Comparison of ENCODE assay signal across 7 cellular contexts in genomic region chr3:186785517-186786018, GRCh38. TPM values are rescaled to one million over a fixed set of nuclear protein-coding genes. Genes with fewer than 3 reads are reported as not detected.
A peak's percentile ranks its signal among the peaks of the same experiment; 100 is the strongest.
DNase-seq lines count a peak whose midpoint lies in the region; ATAC-seq and TF ChIP-seq lines count a peak whose summit lies in the region.

No MANE protein-coding gene starts in this region.

- ATAC-seq in WTC11 = no peak
- no peak for ATAC-seq in right cardiac atrium
- no peak for ATAC-seq in HG03095 (IDR thresholded peaks at IDR 0.05; ENCODE audit: unreplicated experiment)

- no peak for TF ChIP-seq CTCF in WTC11 (IDR thresholded peaks at IDR 0.05)
- TF ChIP-seq CTCF in smooth muscle cell (IDR thresholded peaks at IDR 0.05; ENCODE audit: borderline replicate concordance, insufficient read depth, poor library complexity, severe bottlenecking) = no peak

- WGBS in right cardiac atrium = 16% methylated on average over 7 of the region's 7 CpGs
- WGBS in smooth muscle cell (ENCODE audit: low lambda C conversion rate) = 39% methylated on average over 7 of the region's 7 CpGs

- peaks cover 72% of the 10 kb centered on the region for H3K36me3 ChIP-seq in HAP-1 (replicated peaks)
- peaks cover 18% of the 10 kb centered on the region for H3K36me3 ChIP-seq in smooth muscle cell (ENCODE audit: low read depth)

- H3K4me2 ChIP-seq in smooth muscle cell = peak overlapping the region; percentile 91

- H3K27me3 ChIP-seq in HAP-1 (ENCODE audit: low read depth) (no peaks in the 10 kb centered on the region), right cardiac atrium (ENCODE audit: control insufficient read depth, insufficient read depth) (no peaks in the 10 kb centered on the region), smooth muscle cell (ENCODE audit: low read depth) (no peaks in the 10 kb centered on the region)

- no peaks in the 10 kb centered on the region for H3K9me3 Mint-ChIP-seq in WTC11

- DNase-seq in HAP-1 (ENCODE audit: low spot score in 2 of 2) (no peak), WTC11 (ENCODE audit: low spot score) (no peak), right cardiac atrium (no peak), smooth muscle cell (lab: John Stamatoyannopoulos, UW; ENCODE audit: unreplicated experiment) (no peak)
- DNase-seq in stimulated activated CD4-positive, alpha-beta T cell treated with anti-CD3 and anti-CD28 coated beads, Interleukin-4, amount 100 ng/mL, for 24 hours = no peak
- DNase-seq in stimulated activated naive CD4-positive, alpha-beta T cell treated with Interleukin-2 at 50 U/mL for 16 hours (lab: John Stamatoyannopoulos, UW) = no peak

- H3K36me3 Mint-ChIP-seq in WTC11 = peaks cover 67% of the 10 kb centered on the region

- H4K20me1 ChIP-seq in smooth muscle cell (ENCODE audit: low read depth) = peaks cover 70% of the 10 kb centered on the region

- H3K9me3 ChIP-seq in HAP-1 (no peaks in the 10 kb centered on the region; the same call in 1 of the 2 replicates), right cardiac atrium (ENCODE audit: control insufficient read depth, low read length) (no peaks in the 10 kb centered on the region), smooth muscle cell (replicated peaks; ENCODE audit: low read depth) (no peaks in the 10 kb centered on the region)

- peak overlapping the region; percentile 99 for H3K4me3 ChIP-seq in HAP-1
- H3K4me3 ChIP-seq in right cardiac atrium (ENCODE audit: low read length) = peak overlapping the region; percentile 91
- peak overlapping the region; percentile 79 for H3K4me3 ChIP-seq in smooth muscle cell

- H3K4me1 ChIP-seq in HAP-1 (peaks cover 37% of the 10 kb centered on the region), right cardiac atrium (ENCODE audit: control insufficient read depth, insufficient read depth, low read length) (peaks cover 6% of the 10 kb centered on the region), smooth muscle cell (ENCODE audit: low read depth) (peaks cover 37% of the 10 kb centered on the region)

- in situ Hi-C loops in HAP-1 (cut with MboI; ENCODE audit: low sequenced_read_pairs) = no loop called here

- H3K27ac ChIP-seq in right cardiac atrium (ENCODE audit: low read length) = no peak overlapping the region
- H3K27ac ChIP-seq in smooth muscle cell (ENCODE audit: low read depth) = peak overlapping the region; percentile 99

- no peaks in the 10 kb centered on the region for H3K27me3 Mint-ChIP-seq in WTC11 (ENCODE audit: low read depth)

- H3K79me2 ChIP-seq in smooth muscle cell (ENCODE audit: low read depth) = peaks cover 40% of the 10 kb centered on the region

- H3K27ac Mint-ChIP-seq in WTC11 = peak overlapping the region; percentile 100

- CTCF ChIA-PET in WTC11 (lab: Charles Lee) = no interaction called here

- peaks cover 40% of the 10 kb centered on the region for H3K4me1 Mint-ChIP-seq in WTC11

- POLR2A ChIA-PET in WTC11 (lab: Charles Lee) = no interaction called here

- intact Hi-C loops in right cardiac atrium (cut with DNase I) = no loop called here

- peak overlapping the region; percentile 100 for H3K4me3 Mint-ChIP-seq in WTC11

- H3K9ac ChIP-seq in smooth muscle cell (ENCODE audit: low read depth) = peak overlapping the region; percentile 99

- H3F3A ChIP-seq in smooth muscle cell (ENCODE audit: low read depth) = peaks cover 63% of the 10 kb centered on the region

- H2AFZ ChIP-seq in smooth muscle cell (ENCODE audit: low read depth) = no peak overlapping the region

TF ChIP-seq in WTC11, 78 proteins besides CTCF, POLR2A, EP300 and RAD21:
- TF ChIP-seq, protein P1, sequence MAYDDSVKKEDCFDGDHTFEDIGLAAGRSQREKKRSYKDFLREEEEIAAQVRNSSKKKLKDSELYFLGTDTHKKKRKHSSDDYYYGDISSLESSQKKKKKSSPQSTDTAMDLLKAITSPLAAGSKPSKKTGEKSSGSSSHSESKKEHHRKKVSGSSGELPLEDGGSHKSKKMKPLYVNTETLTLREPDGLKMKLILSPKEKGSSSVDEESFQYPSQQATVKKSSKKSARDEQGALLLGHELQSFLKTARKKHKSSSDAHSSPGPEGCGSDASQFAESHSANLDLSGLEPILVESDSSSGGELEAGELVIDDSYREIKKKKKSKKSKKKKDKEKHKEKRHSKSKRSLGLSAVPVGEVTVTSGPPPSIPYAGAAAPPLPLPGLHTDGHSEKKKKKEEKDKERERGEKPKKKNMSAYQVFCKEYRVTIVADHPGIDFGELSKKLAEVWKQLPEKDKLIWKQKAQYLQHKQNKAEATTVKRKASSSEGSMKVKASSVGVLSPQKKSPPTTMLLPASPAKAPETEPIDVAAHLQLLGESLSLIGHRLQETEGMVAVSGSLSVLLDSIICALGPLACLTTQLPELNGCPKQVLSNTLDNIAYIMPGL (CRISPR knock-in tag; IDR thresholded peaks at IDR 0.05) = no peak
- TF ChIP-seq, protein P2, sequence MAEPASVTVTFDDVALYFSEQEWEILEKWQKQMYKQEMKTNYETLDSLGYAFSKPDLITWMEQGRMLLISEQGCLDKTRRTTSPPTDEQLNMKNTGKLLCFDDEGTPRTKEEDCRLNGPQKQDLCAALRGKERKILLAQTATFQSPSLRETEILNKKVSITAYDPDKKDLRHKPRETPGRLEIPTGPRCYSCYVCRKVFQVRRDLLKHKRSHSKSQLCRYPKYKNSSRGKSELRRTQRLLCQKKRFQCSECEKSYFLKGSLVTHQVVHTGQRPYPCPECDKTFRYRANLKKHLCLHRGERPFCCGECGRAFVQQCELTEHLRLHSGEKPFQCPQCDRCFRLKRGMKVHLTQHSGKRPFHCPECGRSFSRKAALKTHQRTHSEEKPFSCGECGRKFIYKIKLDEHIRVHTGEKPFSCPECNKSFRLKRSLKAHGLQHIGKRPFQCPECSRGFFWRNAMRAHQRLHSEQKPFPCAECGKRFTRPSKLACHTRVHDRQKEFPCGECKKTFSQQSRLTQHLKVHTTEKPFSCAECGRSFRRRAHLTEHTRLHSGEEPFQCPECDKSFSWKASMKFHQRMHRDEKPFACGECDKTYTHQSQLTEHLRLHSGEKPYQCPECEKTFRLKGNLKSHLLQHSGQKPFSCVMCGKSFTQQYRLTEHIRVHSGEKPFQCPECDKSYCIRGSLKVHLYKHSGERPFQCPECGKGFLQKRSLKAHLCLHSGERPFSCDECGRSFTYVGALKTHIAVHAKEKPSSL (CRISPR knock-in tag; conservative IDR thresholded peaks at IDR 0.05) = peak; percentile 25; the same call in 1 of the 2 replicates
TF ChIP-seq in WTC11: peak in this region for 1.

RNA-seq across cellular contexts. Expression of gene EIF4A2, which starts 2.2 kb away (rescaled TPM):
- total RNA-seq in WTC11 (2021) (571 to 574 TPM (median 572 TPM) in 3 replicates), right cardiac atrium (100 to 1,000 TPM; 252 to 436 (median 397) TPM), smooth muscle cell (438 and 486 TPM in 2 replicates)
- polyA plus RNA-seq in right cardiac atrium (378 TPM), smooth muscle cell (94.8 and 130 TPM in 2 replicates)

RNA-seq across cellular contexts. Expression of gene RFC4, which starts 20.7 kb away (rescaled TPM):
- 89.2 to 104 TPM (median 91.8 TPM) in 3 replicates for total RNA-seq in WTC11 (2021)
- 10 to 100 TPM in 2 of 4 donors, 1 to 10 TPM in 2; 7.2 to 13.6 (median 10.4) TPM for total RNA-seq in right cardiac atrium
- 10.0 TPM for polyA plus RNA-seq in right cardiac atrium
- total RNA-seq in smooth muscle cell = 36.4 and 45.5 TPM in 2 replicates
- polyA plus RNA-seq in smooth muscle cell = 24.8 and 27.8 TPM in 2 replicates

RNA-seq across cellular contexts. Expression of gene ADIPOQ, which starts 56.9 kb away (rescaled TPM):
- not detected in 3 replicates for total RNA-seq in WTC11 (2021)
- total RNA-seq in right cardiac atrium = 10 to 100 TPM in 1 of 4 donors, 1 to 10 TPM in 1, under 1 TPM in 2; 0.28 to 24.2 (median 0.73) TPM
- polyA plus RNA-seq in right cardiac atrium = 9.3 TPM
- total RNA-seq in smooth muscle cell = not detected in 2 replicates
- polyA plus RNA-seq in smooth muscle cell = not detected in 2 replicates
